In genomic region chr10:68876246-68876918, GRCh38 we compare ENCODE assay signal across 1 cellular context.
TF ChIP-seq lines count a peak whose summit lies in the region.

No MANE protein-coding gene starts in this region.

TF ChIP-seq in HepG2, 621 proteins besides CTCF, POLR2A, EP300 and RAD21 (continued from another document and continues in another):
- TF ChIP-seq ZBTB40 (IDR thresholded peaks at IDR 0.05) (no peak), ZBTB40 (CRISPR knock-in tag; IDR thresholded peaks at IDR 0.05) (no peak; the same call in 1 of the 2 replicates), TBX3 (IDR thresholded peaks at IDR 0.05; ENCODE audit: borderline replicate concordance) (peak; percentile 16; the same call in 1 of the 2 replicates), ZNF878 (CRISPR knock-in tag; IDR thresholded peaks at IDR 0.05) (peak; percentile 61; the same call in 1 of the 2 replicates), PRMT3 (CRISPR knock-in tag; IDR thresholded peaks at IDR 0.05; ENCODE audit: borderline replicate concordance, low read depth) (no peak), ZNF547 (CRISPR knock-in tag; IDR thresholded peaks at IDR 0.05) (no peak), JARID2 (CRISPR knock-in tag; IDR thresholded peaks at IDR 0.05; ENCODE audit: insufficient replicate concordance) (peak; percentile 71), CBFB (CRISPR knock-in tag; IDR thresholded peaks at IDR 0.05) (no peak), ZNF33A (CRISPR knock-in tag; IDR thresholded peaks at IDR 0.05; ENCODE audit: borderline replicate concordance) (peak; percentile 62; the same call in 1 of the 2 replicates), ZNF577 (CRISPR knock-in tag; IDR thresholded peaks at IDR 0.05; ENCODE audit: borderline replicate concordance, low read depth) (no peak), ZNF510 (CRISPR knock-in tag; IDR thresholded peaks at IDR 0.05; ENCODE audit: low read depth) (no peak), GTF3A (CRISPR knock-in tag; conservative IDR thresholded peaks at IDR 0.05) (no peak), MAZ (IDR thresholded peaks at IDR 0.05; ENCODE audit: borderline replicate concordance, low read depth, low read length) (no peak), MAZ (CRISPR knock-in tag; IDR thresholded peaks at IDR 0.05; ENCODE audit: low read depth) (0 out of 2 replicates have a peak, but pooled peaks have one; percentile 43), MXI1 (IDR thresholded peaks at IDR 0.05; ENCODE audit: borderline replicate concordance, low read depth, low read length) (peak; percentile 41; the same call in 1 of the 3 replicates), SKIL (CRISPR knock-in tag; IDR thresholded peaks at IDR 0.05; ENCODE audit: borderline replicate concordance) (no peak; the same call in 1 of the 2 replicates), ZNF546 (CRISPR knock-in tag; conservative IDR thresholded peaks at IDR 0.05) (no peak), HOXA3 (CRISPR knock-in tag; IDR thresholded peaks at IDR 0.05) (peak; percentile 78), ZNF260 (CRISPR knock-in tag; IDR thresholded peaks at IDR 0.05; ENCODE audit: borderline replicate concordance, low read depth) (no peak), CBX2 (IDR thresholded peaks at IDR 0.05; ENCODE audit: low read depth, low read length) (no peak), CBX2 (CRISPR knock-in tag; IDR thresholded peaks at IDR 0.05; ENCODE audit: low read depth) (no peak), ZFP36L2 (CRISPR knock-in tag; IDR thresholded peaks at IDR 0.05) (no peak), ELK4 (CRISPR knock-in tag; IDR thresholded peaks at IDR 0.05; ENCODE audit: borderline replicate concordance) (no peak), PAF1 (CRISPR knock-in tag; IDR thresholded peaks at IDR 0.05) (no peak), ZNF614 (CRISPR knock-in tag; IDR thresholded peaks at IDR 0.05; ENCODE audit: borderline replicate concordance) (no peak; the same call in 1 of the 2 replicates), ZNF672 (CRISPR knock-in tag; IDR thresholded peaks at IDR 0.05) (no peak), ZFP41 (CRISPR knock-in tag; IDR thresholded peaks at IDR 0.05; ENCODE audit: borderline replicate concordance) (no peak), JDP2 (CRISPR knock-in tag; IDR thresholded peaks at IDR 0.05; ENCODE audit: borderline replicate concordance) (no peak), FOXK1 (CRISPR knock-in tag; IDR thresholded peaks at IDR 0.05; ENCODE audit: borderline replicate concordance, low read depth) (peak; percentile 91), SALL1 (CRISPR knock-in tag; IDR thresholded peaks at IDR 0.05) (peak; percentile 94), ZFY (CRISPR knock-in tag; IDR thresholded peaks at IDR 0.05) (peak; percentile 38)
- TF ChIP-seq, protein P1, sequence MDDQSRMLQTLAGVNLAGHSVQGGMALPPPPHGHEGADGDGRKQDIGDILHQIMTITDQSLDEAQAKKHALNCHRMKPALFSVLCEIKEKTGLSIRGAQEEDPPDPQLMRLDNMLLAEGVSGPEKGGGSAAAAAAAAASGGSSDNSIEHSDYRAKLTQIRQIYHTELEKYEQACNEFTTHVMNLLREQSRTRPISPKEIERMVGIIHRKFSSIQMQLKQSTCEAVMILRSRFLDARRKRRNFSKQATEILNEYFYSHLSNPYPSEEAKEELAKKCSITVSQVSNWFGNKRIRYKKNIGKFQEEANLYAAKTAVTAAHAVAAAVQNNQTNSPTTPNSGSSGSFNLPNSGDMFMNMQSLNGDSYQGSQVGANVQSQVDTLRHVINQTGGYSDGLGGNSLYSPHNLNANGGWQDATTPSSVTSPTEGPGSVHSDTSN (CRISPR knock-in tag; IDR thresholded peaks at IDR 0.05; ENCODE audit: borderline replicate concordance): no peak
- TF ChIP-seq, protein P2, sequence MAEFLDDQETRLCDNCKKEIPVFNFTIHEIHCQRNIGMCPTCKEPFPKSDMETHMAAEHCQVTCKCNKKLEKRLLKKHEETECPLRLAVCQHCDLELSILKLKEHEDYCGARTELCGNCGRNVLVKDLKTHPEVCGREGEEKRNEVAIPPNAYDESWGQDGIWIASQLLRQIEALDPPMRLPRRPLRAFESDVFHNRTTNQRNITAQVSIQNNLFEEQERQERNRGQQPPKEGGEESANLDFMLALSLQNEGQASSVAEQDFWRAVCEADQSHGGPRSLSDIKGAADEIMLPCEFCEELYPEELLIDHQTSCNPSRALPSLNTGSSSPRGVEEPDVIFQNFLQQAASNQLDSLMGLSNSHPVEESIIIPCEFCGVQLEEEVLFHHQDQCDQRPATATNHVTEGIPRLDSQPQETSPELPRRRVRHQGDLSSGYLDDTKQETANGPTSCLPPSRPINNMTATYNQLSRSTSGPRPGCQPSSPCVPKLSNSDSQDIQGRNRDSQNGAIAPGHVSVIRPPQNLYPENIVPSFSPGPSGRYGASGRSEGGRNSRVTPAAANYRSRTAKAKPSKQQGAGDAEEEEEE (CRISPR knock-in tag; IDR thresholded peaks at IDR 0.05; ENCODE audit: borderline replicate concordance): 0 out of 2 replicates have a peak, but pooled peaks have one; percentile 34
- TF ChIP-seq, protein P3, sequence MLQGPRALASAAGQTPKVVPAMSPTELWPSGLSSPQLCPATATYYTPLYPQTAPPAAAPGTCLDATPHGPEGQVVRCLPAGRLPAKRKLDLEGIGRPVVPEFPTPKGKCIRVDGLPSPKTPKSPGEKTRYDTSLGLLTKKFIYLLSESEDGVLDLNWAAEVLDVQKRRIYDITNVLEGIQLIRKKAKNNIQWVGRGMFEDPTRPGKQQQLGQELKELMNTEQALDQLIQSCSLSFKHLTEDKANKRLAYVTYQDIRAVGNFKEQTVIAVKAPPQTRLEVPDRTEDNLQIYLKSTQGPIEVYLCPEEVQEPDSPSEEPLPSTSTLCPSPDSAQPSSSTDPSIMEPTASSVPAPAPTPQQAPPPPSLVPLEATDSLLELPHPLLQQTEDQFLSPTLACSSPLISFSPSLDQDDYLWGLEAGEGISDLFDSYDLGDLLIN (CRISPR knock-in tag; IDR thresholded peaks at IDR 0.05; ENCODE audit: borderline replicate concordance): no peak
- TF ChIP-seq, protein P4, sequence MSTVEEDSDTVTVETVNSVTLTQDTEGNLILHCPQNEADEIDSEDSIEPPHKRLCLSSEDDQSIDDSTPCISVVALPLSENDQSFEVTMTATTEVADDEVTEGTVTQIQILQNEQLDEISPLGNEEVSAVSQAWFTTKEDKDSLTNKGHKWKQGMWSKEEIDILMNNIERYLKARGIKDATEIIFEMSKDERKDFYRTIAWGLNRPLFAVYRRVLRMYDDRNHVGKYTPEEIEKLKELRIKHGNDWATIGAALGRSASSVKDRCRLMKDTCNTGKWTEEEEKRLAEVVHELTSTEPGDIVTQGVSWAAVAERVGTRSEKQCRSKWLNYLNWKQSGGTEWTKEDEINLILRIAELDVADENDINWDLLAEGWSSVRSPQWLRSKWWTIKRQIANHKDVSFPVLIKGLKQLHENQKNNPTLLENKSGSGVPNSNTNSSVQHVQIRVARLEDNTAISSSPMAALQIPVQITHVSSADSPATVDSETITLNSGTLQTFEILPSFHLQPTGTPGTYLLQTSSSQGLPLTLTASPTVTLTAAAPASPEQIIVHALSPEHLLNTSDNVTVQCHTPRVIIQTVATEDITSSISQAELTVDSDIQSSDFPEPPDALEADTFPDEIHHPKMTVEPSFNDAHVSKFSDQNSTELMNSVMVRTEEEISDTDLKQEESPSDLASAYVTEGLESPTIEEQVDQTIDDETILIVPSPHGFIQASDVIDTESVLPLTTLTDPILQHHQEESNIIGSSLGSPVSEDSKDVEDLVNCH (CRISPR knock-in tag; IDR thresholded peaks at IDR 0.05): no peak
- TF ChIP-seq, protein P5, sequence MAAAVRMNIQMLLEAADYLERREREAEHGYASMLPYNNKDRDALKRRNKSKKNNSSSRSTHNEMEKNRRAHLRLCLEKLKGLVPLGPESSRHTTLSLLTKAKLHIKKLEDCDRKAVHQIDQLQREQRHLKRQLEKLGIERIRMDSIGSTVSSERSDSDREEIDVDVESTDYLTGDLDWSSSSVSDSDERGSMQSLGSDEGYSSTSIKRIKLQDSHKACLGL (CRISPR knock-in tag; IDR thresholded peaks at IDR 0.05): no peak
- TF ChIP-seq, protein P6, sequence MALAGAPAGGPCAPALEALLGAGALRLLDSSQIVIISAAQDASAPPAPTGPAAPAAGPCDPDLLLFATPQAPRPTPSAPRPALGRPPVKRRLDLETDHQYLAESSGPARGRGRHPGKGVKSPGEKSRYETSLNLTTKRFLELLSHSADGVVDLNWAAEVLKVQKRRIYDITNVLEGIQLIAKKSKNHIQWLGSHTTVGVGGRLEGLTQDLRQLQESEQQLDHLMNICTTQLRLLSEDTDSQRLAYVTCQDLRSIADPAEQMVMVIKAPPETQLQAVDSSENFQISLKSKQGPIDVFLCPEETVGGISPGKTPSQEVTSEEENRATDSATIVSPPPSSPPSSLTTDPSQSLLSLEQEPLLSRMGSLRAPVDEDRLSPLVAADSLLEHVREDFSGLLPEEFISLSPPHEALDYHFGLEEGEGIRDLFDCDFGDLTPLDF (CRISPR knock-in tag; IDR thresholded peaks at IDR 0.05): no peak
